In genomic region chr16:27389272-27389961, GRCh38 we compare ENCODE assay signal across 1 cellular context.
TF ChIP-seq lines count a peak whose summit lies in the region.

No MANE protein-coding gene starts in this region.

TF ChIP-seq in GM12878, 131 proteins besides CTCF, POLR2A, EP300 and RAD21 (continued from another document and continues in another):
- TF ChIP-seq IRF5 (IDR thresholded peaks at IDR 0.05; ENCODE audit: borderline replicate concordance) = no peak
- TF ChIP-seq TCF12 (IDR thresholded peaks at IDR 0.05; ENCODE audit: low read depth, low read length) = peak; percentile 86
- TF ChIP-seq RCOR1 (conservative IDR thresholded peaks at IDR 0.05; ENCODE audit: low read depth, low read length) = no peak
- TF ChIP-seq MYB (IDR thresholded peaks at IDR 0.05; ENCODE audit: borderline replicate concordance, low read depth, low read length) = no peak
- TF ChIP-seq STAT1 (conservative IDR thresholded peaks at IDR 0.05) = no peak
- no peak for TF ChIP-seq CUX1 (IDR thresholded peaks at IDR 0.05; ENCODE audit: insufficient replicate concordance, low read depth, low read length)
- peak; percentile 87; the same call in 1 of the 2 replicates for TF ChIP-seq MEF2A (IDR thresholded peaks at IDR 0.05; ENCODE audit: insufficient read depth, low read depth, low read length)
- TF ChIP-seq USF2 (IDR thresholded peaks at IDR 0.05; ENCODE audit: borderline replicate concordance, low read depth, low read length) = no peak
- TF ChIP-seq STAT3 (IDR thresholded peaks at IDR 0.05; ENCODE audit: low read depth, low read length) = no peak
- TF ChIP-seq FOS (IDR thresholded peaks at IDR 0.05; ENCODE audit: borderline replicate concordance, extremely low read depth, insufficient read length) = no peak
- no peak for TF ChIP-seq ZNF622 (IDR thresholded peaks at IDR 0.05)
- TF ChIP-seq RELA (IDR thresholded peaks at IDR 0.05; ENCODE audit: borderline replicate concordance, partially characterized antibody) = peak; percentile 38
- no peak for TF ChIP-seq RBBP5 (conservative IDR thresholded peaks at IDR 0.05)
- TF ChIP-seq EZH2 (IDR thresholded peaks at IDR 0.05; ENCODE audit: borderline replicate concordance, control insufficient read depth, low read depth, low read length) = no peak
- no peak for TF ChIP-seq NR2C2 (IDR thresholded peaks at IDR 0.05; ENCODE audit: borderline replicate concordance, control insufficient read depth, insufficient read length, low read depth)
- TF ChIP-seq E4F1 (IDR thresholded peaks at IDR 0.05; ENCODE audit: borderline replicate concordance, partially characterized antibody) = no peak
- TF ChIP-seq SIX5 (IDR thresholded peaks at IDR 0.05; ENCODE audit: low read depth, low read length, severe bottlenecking) = no peak
- no peak for TF ChIP-seq SIN3A (IDR thresholded peaks at IDR 0.05; ENCODE audit: low read depth, low read length)
- no peak for TF ChIP-seq NFYA (IDR thresholded peaks at IDR 0.05; ENCODE audit: borderline replicate concordance, low read depth, low read length)
- TF ChIP-seq YY1 (IDR thresholded peaks at IDR 0.05; ENCODE audit: low read depth, low read length) = no peak
- TF ChIP-seq FOXM1 (IDR thresholded peaks at IDR 0.05; ENCODE audit: low read depth, low read length) = peak; percentile 86; the same call in 1 of the 2 replicates
- 0 out of 4 replicates have a peak, but pooled peaks of 1 of the 2 experiments have one; percentile 1 for TF ChIP-seq BHLHE40 (IDR thresholded peaks at IDR 0.05; ENCODE audit: borderline replicate concordance in 1 of 2, low read depth in 2 of 2, low read length in 1 of 2)
- no peak for TF ChIP-seq HDAC6 (IDR thresholded peaks at IDR 0.05; ENCODE audit: unreplicated experiment)
- TF ChIP-seq NFIC (IDR thresholded peaks at IDR 0.05; ENCODE audit: low read depth, low read length) = peak; percentile 95
- 0 out of 2 replicates have a peak, but pooled peaks have one; percentile 40 for TF ChIP-seq CBX3 (IDR thresholded peaks at IDR 0.05; ENCODE audit: borderline replicate concordance, low read depth)
- no peak for TF ChIP-seq BRCA1 (IDR thresholded peaks at IDR 0.05; ENCODE audit: low read depth, low read length)
- TF ChIP-seq TAF1 (IDR thresholded peaks at IDR 0.05; ENCODE audit: borderline replicate concordance, low read depth, low read length) = no peak
- no peak for TF ChIP-seq CEBPB (IDR thresholded peaks at IDR 0.05; ENCODE audit: borderline replicate concordance in 1 of 2, low read depth in 2 of 2, low read length in 2 of 2)
- TF ChIP-seq EGR1 (IDR thresholded peaks at IDR 0.05; ENCODE audit: borderline replicate concordance in 1 of 2, low read depth in 2 of 2, low read length in 2 of 2) = no peak
- TF ChIP-seq SREBF1 (IDR thresholded peaks at IDR 0.05; ENCODE audit: low read length) = no peak
- no peak for TF ChIP-seq MEF2B (IDR thresholded peaks at IDR 0.05; ENCODE audit: partially characterized antibody, poor library complexity, severe bottlenecking)
- peak; percentile 99 for TF ChIP-seq RUNX3 (IDR thresholded peaks at IDR 0.05; ENCODE audit: low read length)
- no peak for TF ChIP-seq E2F4 (IDR thresholded peaks at IDR 0.05; ENCODE audit: low read depth, low read length)
- no peak for TF ChIP-seq JUND (IDR thresholded peaks at IDR 0.05; ENCODE audit: low read depth, low read length)
- TF ChIP-seq TCF7 (IDR thresholded peaks at IDR 0.05; ENCODE audit: borderline replicate concordance) = peak; percentile 32; the same call in 1 of the 2 replicates
- TF ChIP-seq ZNF687 (IDR thresholded peaks at IDR 0.05) = no peak
- TF ChIP-seq ELK1 (IDR thresholded peaks at IDR 0.05; ENCODE audit: low read depth, low read length) = no peak
- no peak for TF ChIP-seq NBN (IDR thresholded peaks at IDR 0.05)
- no peak for TF ChIP-seq ZNF24 (IDR thresholded peaks at IDR 0.05)
- no peak for TF ChIP-seq YBX1 (IDR thresholded peaks at IDR 0.05)
- TF ChIP-seq HDGF (IDR thresholded peaks at IDR 0.05) = no peak
- no peak for TF ChIP-seq HSF1 (IDR thresholded peaks at IDR 0.05; ENCODE audit: low read depth, low read length)
- no peak for TF ChIP-seq POLR2AphosphoS5 (IDR thresholded peaks at IDR 0.05; ENCODE audit: low read length)
- peak; percentile 99 for TF ChIP-seq EED (IDR thresholded peaks at IDR 0.05; ENCODE audit: low read depth)
- peak; percentile 74 for TF ChIP-seq JUNB (IDR thresholded peaks at IDR 0.05)
- TF ChIP-seq IRF3 (IDR thresholded peaks at IDR 0.05) = no peak
- TF ChIP-seq SUPT20H (IDR thresholded peaks at IDR 0.05; ENCODE audit: borderline replicate concordance, control insufficient read depth, low read depth, low read length) = no peak
